In genomic region chr10:78000206-78000605, GRCh38 we compare ENCODE assay signal across 1 cellular context.
TF ChIP-seq lines count a peak whose summit lies in the region.

No MANE protein-coding gene starts in this region.

TF ChIP-seq in GM12878, 131 proteins besides CTCF, POLR2A, EP300 and RAD21:
- no peak for TF ChIP-seq SRF (IDR thresholded peaks at IDR 0.05; ENCODE audit: low read depth in 2 of 2, low read length in 2 of 2)
- TF ChIP-seq BCL3 (IDR thresholded peaks at IDR 0.05; ENCODE audit: borderline replicate concordance, insufficient read depth, low read depth, low read length, poor library complexity, severe bottlenecking) = no peak
- no peak for TF ChIP-seq SMC3 (IDR thresholded peaks at IDR 0.05; ENCODE audit: borderline replicate concordance, low read length)
- TF ChIP-seq JUNB (IDR thresholded peaks at IDR 0.05) = no peak
- TF ChIP-seq RB1 (IDR thresholded peaks at IDR 0.05; ENCODE audit: borderline replicate concordance) = no peak
